ENCODE assay signal across 8 cellular contexts in the genomic region with DNA sequence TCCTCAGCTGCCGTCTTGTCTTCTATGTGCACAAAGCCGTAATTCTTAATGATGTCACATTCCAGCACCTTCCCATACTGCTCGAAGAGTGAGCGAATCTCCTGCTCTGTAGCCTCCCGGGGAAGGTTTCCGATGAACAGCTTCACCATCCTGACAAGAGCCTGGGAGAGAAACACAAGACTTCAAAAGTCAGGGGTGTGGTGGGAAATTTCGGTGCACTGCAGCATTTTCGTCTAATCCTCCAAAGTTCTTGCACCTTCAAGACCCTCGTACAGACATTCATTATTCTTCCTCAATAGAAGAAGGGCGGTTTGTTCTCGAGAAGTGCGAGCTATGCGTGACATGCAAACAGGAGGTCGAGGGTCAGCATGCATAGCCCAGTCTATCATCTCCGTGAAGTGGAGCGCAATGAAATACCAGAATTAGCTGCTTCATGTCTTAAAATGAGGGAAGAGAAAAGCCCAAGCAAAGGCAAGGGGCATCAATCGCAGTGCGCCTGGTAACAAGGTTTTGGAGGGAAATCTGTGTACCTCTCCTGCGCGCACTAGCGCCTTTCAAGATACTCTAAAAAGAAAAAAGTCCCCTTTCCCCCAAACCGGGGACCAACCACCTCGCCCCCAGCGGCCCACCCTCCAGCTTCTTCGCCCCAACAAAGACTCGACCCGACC. TPM values are rescaled to one million over a fixed set of nuclear protein-coding genes. Genes with fewer than 3 reads are reported as not detected.
DNase-seq lines count a peak whose midpoint lies in the region; ATAC-seq and TF ChIP-seq lines count a peak whose summit lies in the region.

No MANE protein-coding gene starts in this region.

- no TSS peak for BruUV-seq in Panc1 (replicated peaks; lab: Mats Ljungman, UMichigan)

- H3K36me3 Mint-ChIP-seq in progenitor cell of endocrine pancreas (ENCODE audit: insufficient read depth), result peaks cover 11% of the 10 kb centered on the region

- DNase-seq in GM06990 (ENCODE audit: extremely low read depth, insufficient read length) (no peak), Panc1 (ENCODE audit: low read depth, low spot score) (no peak), fibroblast of lung (ENCODE audit: low read depth in 2 of 2) (peak in 1 of 2 donors; percentile 19), progenitor cell of endocrine pancreas (ENCODE audit: low spot score, unreplicated experiment) (no peak), NCI-H2171 treated with DMSO at 0.1 percent for 48 hours (lab: John Stamatoyannopoulos, UW) (no peak)

- H3K27ac ChIP-seq in Panc1 (ENCODE audit: low read length) (peak overlapping the region; percentile 91), fibroblast of lung (ENCODE audit: insufficient read depth, low read length) (peak overlapping the region; percentile 87)

- no peaks in the 10 kb centered on the region for H3K9me3 Mint-ChIP-seq in progenitor cell of endocrine pancreas (ENCODE audit: low read depth)

- TF ChIP-seq CTCF in GM06990 (IDR thresholded peaks at IDR 0.05; ENCODE audit: insufficient read depth, low read length, poor library complexity, severe bottlenecking), result no peak
- no peak for TF ChIP-seq CTCF in Panc1 (IDR thresholded peaks at IDR 0.05)
- TF ChIP-seq CTCF in fibroblast of lung (conservative IDR thresholded peaks at IDR 0.05 in 1 of 2, IDR thresholded peaks at IDR 0.05 in 1 of 2; ENCODE audit: low read depth in 1 of 2, low read length in 2 of 2), result no peak
- no peak for TF ChIP-seq CTCF in progenitor cell of endocrine pancreas (IDR thresholded peaks at IDR 0.05; ENCODE audit: unreplicated experiment)

- no peaks in the 10 kb centered on the region; the same call in none of the 2 replicates for H3K36me3 ChIP-seq in GM06990 (ENCODE audit: control insufficient read depth, insufficient read depth, low read length)
- H3K36me3 ChIP-seq in Panc1 (ENCODE audit: control insufficient read depth, insufficient read depth, low read length), result peaks cover 5% of the 10 kb centered on the region; the same call in 1 of the 2 replicates
- H3K36me3 ChIP-seq in fibroblast of lung (ENCODE audit: control insufficient read depth, insufficient read depth, low read length), result peaks cover 5% of the 10 kb centered on the region

- intact Hi-C loops in Panc1 (cut with micrococcal nuclease; ENCODE audit: unreplicated experiment), result loop anchor here (10.0 kb wide), 1 partner anchor 102 kb away; no protein-coding TSS in a partner anchor

- peak overlapping the region; percentile 100 for H3K4me2 ChIP-seq in fibroblast of lung (ENCODE audit: extremely low read depth, insufficient read depth, low read length)

- H3K9ac ChIP-seq in fibroblast of lung (ENCODE audit: insufficient read depth, low read length), result peak overlapping the region; percentile 83

- no peaks in the 10 kb centered on the region for H3K9me3 ChIP-seq in Panc1 (ENCODE audit: control insufficient read depth, insufficient read depth, low read depth, low read length)
- H3K9me3 ChIP-seq in fibroblast of lung (ENCODE audit: control insufficient read depth, insufficient read depth, low read depth, low read length), result no peaks in the 10 kb centered on the region

- H3K4me1 ChIP-seq in Panc1 (ENCODE audit: control insufficient read depth, insufficient read depth, low read length), result peaks cover 20% of the 10 kb centered on the region
- peaks cover 4% of the 10 kb centered on the region for H3K4me1 ChIP-seq in fibroblast of lung (ENCODE audit: control insufficient read depth, extremely low read depth, insufficient read depth, low read length)

- H3K27ac Mint-ChIP-seq in progenitor cell of endocrine pancreas, result peak overlapping the region; percentile 100

- no peaks in the 10 kb centered on the region for H4K20me1 ChIP-seq in fibroblast of lung (ENCODE audit: control insufficient read depth, extremely low read depth, insufficient read depth, low read length)

- POLR2A ChIA-PET in Panc1 (lab: Charles Lee), result interaction anchor here (0.7 kb wide), 1 partner anchor 626 kb away, joined by 3 read pairs; no protein-coding TSS in a partner anchor

- in situ Hi-C loops in Panc1 (cut with HindIII; ENCODE audit: low pct_unique_long_range_greater_than_20kb, low sequenced_read_pairs), result loop anchor here (5.0 kb wide), 1 partner anchor 55 kb away; no protein-coding TSS in a partner anchor

- H2AFZ ChIP-seq in fibroblast of lung (ENCODE audit: low read length), result peak overlapping the region; percentile 54

- peak overlapping the region; percentile 96 for H3K4me3 Mint-ChIP-seq in progenitor cell of endocrine pancreas (ENCODE audit: low read depth)

- H3K4me1 Mint-ChIP-seq in progenitor cell of endocrine pancreas (ENCODE audit: low read depth), result peaks cover 26% of the 10 kb centered on the region

- ATAC-seq in Panc1 (no peak; the same call in 1 of the 2 replicates), HG02981 (IDR thresholded peaks at IDR 0.05; ENCODE audit: unreplicated experiment) (no peak), HG02763 (IDR thresholded peaks at IDR 0.05; ENCODE audit: unreplicated experiment) (no peak), GM19023 (IDR thresholded peaks at IDR 0.05; ENCODE audit: unreplicated experiment) (no peak)

- H3K27me3 Mint-ChIP-seq in progenitor cell of endocrine pancreas, result no peaks in the 10 kb centered on the region

- H3K79me2 ChIP-seq in fibroblast of lung (ENCODE audit: control insufficient read depth, insufficient read depth, low read length), result peaks cover 22% of the 10 kb centered on the region

- CTCF ChIA-PET in Panc1 (lab: Charles Lee), result interaction anchor here (0.6 to 2.1 kb wide), 4 partner anchors 14 to 238 kb away, joined by 3 to 8 read pairs (median 4); a partner anchor contains a TSS

- H3K4me3 ChIP-seq in GM06990 (replicated peaks; ENCODE audit: low read depth, low read length) (peak overlapping the region; percentile 72), Panc1 (ENCODE audit: low read depth in 2 of 2, low read length in 2 of 2) (peak overlapping the region; percentile 64 to 92), fibroblast of lung (replicated peaks in 1 of 4; ENCODE audit: control extremely low read depth in 1 of 4, insufficient read depth in 1 of 4, low read depth in 3 of 4, low read length in 4 of 4) (peak overlapping the region; percentile 80 to 84 (median 82))

- H3K27me3 ChIP-seq in GM06990 (replicated peaks; ENCODE audit: control insufficient read depth, insufficient read depth, low read length) (no peaks in the 10 kb centered on the region), Panc1 (ENCODE audit: control insufficient read depth, insufficient read depth, low read length) (no peaks in the 10 kb centered on the region), fibroblast of lung (ENCODE audit: control insufficient read depth, insufficient read depth, low read length) (no peaks in the 10 kb centered on the region)

RNA-seq across cellular contexts. Expression of a gene that starts 0.6 kb away (rescaled TPM):
- 33.6 TPM for total RNA-seq in Panc1 (2021; ENCODE audit: unreplicated experiment)
- 29.5 TPM for polyA plus RNA-seq in Panc1 (2012; ENCODE audit: insufficient read length)
- total RNA-seq in fibroblast of lung, result 28.0 and 28.4 TPM in 2 replicates
- polyA plus RNA-seq in fibroblast of lung, result 24.6 and 27.8 TPM in 2 replicates
- polyA plus RNA-seq in fibroblast of lung (2012), result 16.0 and 18.3 TPM in 2 replicates
- 7.6 and 11.9 TPM in 2 replicates for polyA minus RNA-seq in fibroblast of lung (ENCODE audit: low replicate concordance)
- total RNA-seq in progenitor cell of endocrine pancreas, result 71.0 and 71.7 TPM in 2 replicates

RNA-seq across cellular contexts. Expression of a gene that starts 38.6 kb away (rescaled TPM):
- total RNA-seq in Panc1 (2021; ENCODE audit: unreplicated experiment), result 195 TPM
- 186 TPM for polyA plus RNA-seq in Panc1 (2012; ENCODE audit: insufficient read length)
- total RNA-seq in fibroblast of lung, result 91.2 and 105 TPM in 2 replicates
- polyA plus RNA-seq in fibroblast of lung, result 161 and 193 TPM in 2 replicates
- 140 and 156 TPM in 2 replicates for polyA plus RNA-seq in fibroblast of lung (2012)
- 80.4 and 108 TPM in 2 replicates for polyA minus RNA-seq in fibroblast of lung (ENCODE audit: low replicate concordance)
- total RNA-seq in progenitor cell of endocrine pancreas, result 239 and 258 TPM in 2 replicates

RNA-seq across cellular contexts. Expression of a gene that starts 52.0 kb away (rescaled TPM):
- total RNA-seq in Panc1 (2021; ENCODE audit: unreplicated experiment), result 7.3 TPM
- 7.8 TPM for polyA plus RNA-seq in Panc1 (2012; ENCODE audit: insufficient read length)
- 0.51 and 0.99 TPM in 2 replicates for total RNA-seq in fibroblast of lung
- 0.09 and 0.53 TPM in 2 replicates for polyA plus RNA-seq in fibroblast of lung
- 0.29 and 0.55 TPM in 2 replicates for polyA plus RNA-seq in fibroblast of lung (2012)
- 1.3 and 3.3 TPM in 2 replicates for polyA minus RNA-seq in fibroblast of lung (ENCODE audit: low replicate concordance)
- 54.0 and 55.0 TPM in 2 replicates for total RNA-seq in progenitor cell of endocrine pancreas
